ENCODE assay signal across 1 cellular context in genomic region chr16:68215302-68215701, GRCh38.
TF ChIP-seq lines count a peak whose summit lies in the region.

No MANE protein-coding gene starts in this region.

TF ChIP-seq in HepG2, 621 proteins besides CTCF, POLR2A, EP300 and RAD21:
- no peak for TF ChIP-seq KIAA2018 (CRISPR knock-in tag; IDR thresholded peaks at IDR 0.05; ENCODE audit: borderline replicate concordance)
- TF ChIP-seq ERF (CRISPR knock-in tag; IDR thresholded peaks at IDR 0.05) = no peak
- TF ChIP-seq POLR2AphosphoS2 (IDR thresholded peaks at IDR 0.05; ENCODE audit: low read depth, low read length) = no peak
- no peak for TF ChIP-seq AFF4 (CRISPR knock-in tag; IDR thresholded peaks at IDR 0.05)
- TF ChIP-seq FOSL1 (CRISPR knock-in tag; IDR thresholded peaks at IDR 0.05; ENCODE audit: borderline replicate concordance) = no peak
- TF ChIP-seq ZNF713 (CRISPR knock-in tag; IDR thresholded peaks at IDR 0.05) = no peak
- no peak for TF ChIP-seq PAF1 (CRISPR knock-in tag; IDR thresholded peaks at IDR 0.05)
- no peak for TF ChIP-seq TRIM22 (IDR thresholded peaks at IDR 0.05)
- TF ChIP-seq ZNF724P (CRISPR knock-in tag; IDR thresholded peaks at IDR 0.05; ENCODE audit: borderline replicate concordance) = no peak
- no peak for TF ChIP-seq ZBTB10 (CRISPR knock-in tag; IDR thresholded peaks at IDR 0.05; ENCODE audit: borderline replicate concordance)
- no peak for TF ChIP-seq MXD4 (CRISPR knock-in tag; IDR thresholded peaks at IDR 0.05)
- no peak for TF ChIP-seq ZNF530 (CRISPR knock-in tag; IDR thresholded peaks at IDR 0.05; ENCODE audit: low read depth)
TF ChIP-seq in HepG2: peak in this region for 0.
